1 cellular context compared by ENCODE assay signal in the genomic region with DNA sequence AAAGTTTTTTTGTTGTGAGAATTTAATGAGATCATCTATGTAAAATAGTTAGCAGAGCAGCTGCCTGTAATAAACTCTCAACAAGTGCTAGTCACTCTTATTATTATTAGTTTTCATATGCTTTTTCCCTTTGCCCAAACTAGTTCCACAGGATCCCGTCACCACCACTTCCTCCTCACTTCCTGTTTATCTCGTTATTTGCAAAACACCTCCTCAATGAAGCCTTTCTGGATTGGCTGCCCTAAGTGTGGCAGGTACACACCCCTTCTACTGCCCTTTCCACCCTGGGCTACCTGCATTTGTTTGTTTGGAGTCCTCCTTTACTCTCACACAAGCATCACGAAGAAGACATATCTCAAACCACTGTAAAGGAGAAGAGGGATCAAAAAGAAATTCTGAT.
A peak's percentile ranks its signal among the peaks of the same experiment; 100 is the strongest.
TF ChIP-seq lines count a peak whose summit lies in the region.

No MANE protein-coding gene starts in this region.

TF ChIP-seq in GM12878, 131 proteins besides CTCF, POLR2A, EP300 and RAD21:
- TF ChIP-seq FOS (IDR thresholded peaks at IDR 0.05; ENCODE audit: borderline replicate concordance, extremely low read depth, insufficient read length) (no peak), IRF4 (IDR thresholded peaks at IDR 0.05; ENCODE audit: low read depth, low read length) (no peak), SIN3A (IDR thresholded peaks at IDR 0.05; ENCODE audit: low read depth, low read length) (no peak), PAX8 (IDR thresholded peaks at IDR 0.05) (no peak), MYB (IDR thresholded peaks at IDR 0.05; ENCODE audit: borderline replicate concordance, low read depth, low read length) (no peak), SPI1 (IDR thresholded peaks at IDR 0.05; ENCODE audit: borderline replicate concordance, insufficient read depth, low read depth, low read length) (peak; percentile 16; the same call in 1 of the 2 replicates)
- TF ChIP-seq, protein P1, sequence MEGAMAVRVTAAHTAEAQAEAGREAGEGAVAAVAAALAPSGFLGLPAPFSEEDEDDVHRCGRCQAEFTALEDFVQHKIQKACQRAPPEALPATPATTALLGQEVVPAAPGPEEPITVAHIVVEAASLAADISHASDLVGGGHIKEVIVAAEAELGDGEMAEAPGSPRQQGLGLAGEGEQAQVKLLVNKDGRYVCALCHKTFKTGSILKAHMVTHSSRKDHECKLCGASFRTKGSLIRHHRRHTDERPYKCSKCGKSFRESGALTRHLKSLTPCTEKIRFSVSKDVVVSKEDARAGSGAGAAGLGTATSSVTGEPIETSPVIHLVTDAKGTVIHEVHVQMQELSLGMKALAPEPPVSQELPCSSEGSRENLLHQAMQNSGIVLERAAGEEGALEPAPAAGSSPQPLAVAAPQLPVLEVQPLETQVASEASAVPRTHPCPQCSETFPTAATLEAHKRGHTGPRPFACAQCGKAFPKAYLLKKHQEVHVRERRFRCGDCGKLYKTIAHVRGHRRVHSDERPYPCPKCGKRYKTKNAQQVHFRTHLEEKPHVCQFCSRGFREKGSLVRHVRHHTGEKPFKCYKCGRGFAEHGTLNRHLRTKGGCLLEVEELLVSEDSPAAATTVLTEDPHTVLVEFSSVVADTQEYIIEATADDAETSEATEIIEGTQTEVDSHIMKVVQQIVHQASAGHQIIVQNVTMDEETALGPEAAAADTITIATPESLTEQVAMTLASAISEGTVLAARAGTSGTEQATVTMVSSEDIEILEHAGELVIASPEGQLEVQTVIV (IDR thresholded peaks at IDR 0.05; ENCODE audit: borderline replicate concordance, partially characterized antibody) = no peak
- TF ChIP-seq, protein P2, sequence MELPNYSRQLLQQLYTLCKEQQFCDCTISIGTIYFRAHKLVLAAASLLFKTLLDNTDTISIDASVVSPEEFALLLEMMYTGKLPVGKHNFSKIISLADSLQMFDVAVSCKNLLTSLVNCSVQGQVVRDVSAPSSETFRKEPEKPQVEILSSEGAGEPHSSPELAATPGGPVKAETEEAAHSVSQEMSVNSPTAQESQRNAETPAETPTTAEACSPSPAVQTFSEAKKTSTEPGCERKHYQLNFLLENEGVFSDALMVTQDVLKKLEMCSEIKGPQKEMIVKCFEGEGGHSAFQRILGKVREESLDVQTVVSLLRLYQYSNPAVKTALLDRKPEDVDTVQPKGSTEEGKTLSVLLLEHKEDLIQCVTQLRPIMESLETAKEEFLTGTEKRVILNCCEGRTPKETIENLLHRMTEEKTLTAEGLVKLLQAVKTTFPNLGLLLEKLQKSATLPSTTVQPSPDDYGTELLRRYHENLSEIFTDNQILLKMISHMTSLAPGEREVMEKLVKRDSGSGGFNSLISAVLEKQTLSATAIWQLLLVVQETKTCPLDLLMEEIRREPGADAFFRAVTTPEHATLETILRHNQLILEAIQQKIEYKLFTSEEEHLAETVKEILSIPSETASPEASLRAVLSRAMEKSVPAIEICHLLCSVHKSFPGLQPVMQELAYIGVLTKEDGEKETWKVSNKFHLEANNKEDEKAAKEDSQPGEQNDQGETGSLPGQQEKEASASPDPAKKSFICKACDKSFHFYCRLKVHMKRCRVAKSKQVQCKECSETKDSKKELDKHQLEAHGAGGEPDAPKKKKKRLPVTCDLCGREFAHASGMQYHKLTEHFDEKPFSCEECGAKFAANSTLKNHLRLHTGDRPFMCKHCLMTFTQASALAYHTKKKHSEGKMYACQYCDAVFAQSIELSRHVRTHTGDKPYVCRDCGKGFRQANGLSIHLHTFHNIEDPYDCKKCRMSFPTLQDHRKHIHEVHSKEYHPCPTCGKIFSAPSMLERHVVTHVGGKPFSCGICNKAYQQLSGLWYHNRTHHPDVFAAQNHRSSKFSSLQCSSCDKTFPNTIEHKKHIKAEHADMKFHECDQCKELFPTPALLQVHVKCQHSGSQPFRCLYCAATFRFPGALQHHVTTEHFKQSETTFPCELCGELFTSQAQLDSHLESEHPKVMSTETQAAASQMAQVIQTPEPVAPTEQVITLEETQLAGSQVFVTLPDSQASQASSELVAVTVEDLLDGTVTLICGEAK (IDR thresholded peaks at IDR 0.05; ENCODE audit: borderline replicate concordance) = no peak
